ENCODE assay signal across 8 cellular contexts in genomic region chr5:140400730-140401361, GRCh38. TPM values are rescaled to one million over a fixed set of nuclear protein-coding genes. Genes with fewer than 3 reads are reported as not detected.
DNase-seq lines count a peak whose midpoint lies in the region; TF ChIP-seq lines count a peak whose summit lies in the region.

No MANE protein-coding gene starts in this region.

- H3K27me3 ChIP-seq in HAP-1 (ENCODE audit: low read depth): no peaks in the 10 kb centered on the region
- no peaks in the 10 kb centered on the region for H3K27me3 ChIP-seq in MG63

- no peak overlapping the region for H3K4me3 Mint-ChIP-seq in nephron progenitor cell
- H3K4me3 Mint-ChIP-seq in stimulated activated naive CD8-positive, alpha-beta T cell treated with anti-CD3 and anti-CD28 coated beads, Interleukin-15, Interleukin-2, amounts not matched to agents 100 ng/mL and 50 ng/mL, for 24 hours: no peak overlapping the region

- H3K27ac Mint-ChIP-seq in nephron progenitor cell: no peak overlapping the region
- H3K27ac Mint-ChIP-seq in stimulated activated naive CD8-positive, alpha-beta T cell treated with anti-CD3 and anti-CD28 coated beads, Interleukin-15, Interleukin-2, amounts not matched to agents 100 ng/mL and 50 ng/mL, for 24 hours: peak overlapping the region; percentile 93

- DNase-seq in G401 (ENCODE audit: low spot score): peak; percentile 99
- peak; percentile 95 to 96 for DNase-seq in HAP-1 (ENCODE audit: low spot score in 2 of 2)
- DNase-seq in MG63: peak; percentile 97
- peak; percentile 96 to 97 for DNase-seq in SHP77 (lab: John Stamatoyannopoulos, UW)
- peak; percentile 40 for DNase-seq in activated gamma-delta T cell (lab: John Stamatoyannopoulos, UW)
- peak; percentile 95 to 98 for DNase-seq in foreskin fibroblast
- peak; percentile 88 for DNase-seq in nephron progenitor cell

- H3K36me3 ChIP-seq in HAP-1 (replicated peaks): peaks cover 7% of the 10 kb centered on the region
- H3K36me3 ChIP-seq in MG63: peaks cover 9% of the 10 kb centered on the region

- peaks cover 10% of the 10 kb centered on the region for H3K36me3 Mint-ChIP-seq in nephron progenitor cell (ENCODE audit: low read depth)
- H3K36me3 Mint-ChIP-seq in stimulated activated naive CD8-positive, alpha-beta T cell treated with anti-CD3 and anti-CD28 coated beads, Interleukin-15, Interleukin-2, amounts not matched to agents 100 ng/mL and 50 ng/mL, for 24 hours (ENCODE audit: low read depth): peaks cover 19% of the 10 kb centered on the region

- no peak for TF ChIP-seq CTCF in foreskin fibroblast (IDR thresholded peaks at IDR 0.05; ENCODE audit: low read depth, low read length)
- no peak for TF ChIP-seq CTCF in nephron progenitor cell (IDR thresholded peaks at IDR 0.05)

- peaks cover 36% of the 10 kb centered on the region for H3K4me1 Mint-ChIP-seq in nephron progenitor cell
- H3K4me1 Mint-ChIP-seq in stimulated activated naive CD8-positive, alpha-beta T cell treated with anti-CD3 and anti-CD28 coated beads, Interleukin-15, Interleukin-2, amounts not matched to agents 100 ng/mL and 50 ng/mL, for 24 hours (ENCODE audit: low read depth): peaks cover 31% of the 10 kb centered on the region

- no peaks in the 10 kb centered on the region for H3K9me3 Mint-ChIP-seq in nephron progenitor cell
- no peaks in the 10 kb centered on the region for H3K9me3 Mint-ChIP-seq in stimulated activated naive CD8-positive, alpha-beta T cell treated with anti-CD3 and anti-CD28 coated beads, Interleukin-15, Interleukin-2, amounts not matched to agents 100 ng/mL and 50 ng/mL, for 24 hours

- H3K27me3 Mint-ChIP-seq in nephron progenitor cell (ENCODE audit: low read depth, poor library complexity): no peaks in the 10 kb centered on the region
- no peaks in the 10 kb centered on the region for H3K27me3 Mint-ChIP-seq in stimulated activated naive CD8-positive, alpha-beta T cell treated with anti-CD3 and anti-CD28 coated beads, Interleukin-15, Interleukin-2, amounts not matched to agents 100 ng/mL and 50 ng/mL, for 24 hours

- no peaks in the 10 kb centered on the region for H3K9me3 ChIP-seq in HAP-1
- no peaks in the 10 kb centered on the region for H3K9me3 ChIP-seq in MG63

- H3K4me1 ChIP-seq in HAP-1: peaks cover 23% of the 10 kb centered on the region

- in situ Hi-C loops in G401 (cut with HindIII; ENCODE audit: low sequenced_read_pairs) (no loop called here), HAP-1 (cut with MboI; ENCODE audit: low sequenced_read_pairs) (no loop called here)

- peak overlapping the region; percentile 96 for H3K4me3 ChIP-seq in HAP-1
- H3K4me3 ChIP-seq in MG63: peak overlapping the region; percentile 94
- H3K4me3 ChIP-seq in foreskin fibroblast (ENCODE audit: low read depth in 1 of 2, low read length in 2 of 2): peak overlapping the region; percentile 75 to 96

RNA-seq across cellular contexts. Expression of gene ANKHD1, which starts 0.8 kb away (rescaled TPM):
- total RNA-seq in G401 (2014; rRNA removed; shearing (Covaris generic)): 47.9 and 69.4 TPM in 2 replicates
- 38.6 and 72.6 TPM in 2 replicates for total RNA-seq in MG63 (2014; rRNA removed; shearing (Covaris generic); ENCODE audit: low replicate concordance)

RNA-seq across cellular contexts. Expression of gene SLC4A9, which starts 40.9 kb away (rescaled TPM):
- total RNA-seq in G401 (2014; rRNA removed; shearing (Covaris generic)): not detected in 2 replicates
- total RNA-seq in MG63 (2014; rRNA removed; shearing (Covaris generic); ENCODE audit: low replicate concordance): not detected in 2 replicates

RNA-seq across cellular contexts. Expression of gene HBEGF, which starts 54.4 kb away (rescaled TPM):
- 28.3 and 40.1 TPM in 2 replicates for total RNA-seq in G401 (2014; rRNA removed; shearing (Covaris generic))
- 27.9 and 40.0 TPM in 2 replicates for total RNA-seq in MG63 (2014; rRNA removed; shearing (Covaris generic); ENCODE audit: low replicate concordance)

Comparison
In these comparisons a context has a peak if more than half of its experiments do, and no peak if none do; other contexts are left out.
1. Peak in every context shown above with its lines: DNase-seq and H3K4me3 ChIP-seq.
2. DNase-seq: peak in every context shown above with its lines; median percentile 99 in G401; 97 in MG63; 96 in SHP77; 96 in foreskin fibroblast; 96 in HAP-1; 88 in nephron progenitor cell; 40 in activated gamma-delta T cell.